Comparison of ENCODE assay signal across 1 cellular context in the genomic region with DNA sequence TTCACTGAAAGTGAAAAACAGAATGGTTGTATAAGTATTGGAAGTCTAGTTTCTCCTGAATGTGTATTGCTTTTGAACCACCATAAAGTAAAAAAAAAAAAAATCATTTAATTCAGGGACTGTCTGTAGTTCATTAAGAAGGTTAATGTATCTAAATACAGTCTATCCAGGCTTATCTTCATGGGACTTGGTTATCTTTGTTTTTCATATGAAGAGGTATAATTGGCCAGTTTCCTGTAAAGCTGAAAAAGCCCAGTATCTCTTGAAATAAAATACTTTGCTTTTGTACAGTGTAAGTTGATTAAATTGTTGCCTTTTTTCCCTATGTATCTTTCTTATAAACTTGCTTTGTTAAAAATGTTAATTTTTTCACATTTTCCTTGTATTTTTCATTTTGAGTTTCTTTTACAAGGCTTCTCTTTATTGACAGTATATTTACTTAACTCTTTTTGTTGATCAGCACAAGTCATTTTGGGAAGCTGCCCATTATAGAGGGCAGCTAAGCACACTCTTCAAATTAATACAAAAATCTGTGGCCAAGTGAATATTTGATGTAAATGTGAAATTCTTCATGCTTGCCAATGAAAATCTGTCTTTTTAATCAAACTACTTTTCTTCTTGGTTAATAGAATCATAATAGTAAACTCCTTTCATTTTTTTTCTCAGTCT.
TF ChIP-seq lines count a peak whose summit lies in the region.

No MANE protein-coding gene starts in this region.

TF ChIP-seq in SK-N-SH, 30 proteins besides CTCF, POLR2A, EP300 and RAD21 (continued from another document):
- no peak for TF ChIP-seq FOXM1 (IDR thresholded peaks at IDR 0.05; ENCODE audit: low read depth)
- no peak for TF ChIP-seq SMC3 (IDR thresholded peaks at IDR 0.05; ENCODE audit: low read depth, low read length)
- TF ChIP-seq FOSL2 (IDR thresholded peaks at IDR 0.05; ENCODE audit: borderline replicate concordance, low read depth): no peak
- TF ChIP-seq GATA2 (CRISPR knock-in tag; IDR thresholded peaks at IDR 0.05): peak; percentile 60; the same call in 1 of the 2 replicates
- no peak for TF ChIP-seq TEAD4 (IDR thresholded peaks at IDR 0.05; ENCODE audit: borderline replicate concordance, insufficient read depth)
- TF ChIP-seq RFX5 (IDR thresholded peaks at IDR 0.05; ENCODE audit: low read length): no peak
- TF ChIP-seq NFIC (IDR thresholded peaks at IDR 0.05; ENCODE audit: borderline replicate concordance): no peak
- TF ChIP-seq TAF1 (IDR thresholded peaks at IDR 0.05; ENCODE audit: borderline replicate concordance, low read depth, low read length): no peak
